In genomic region chr1:221290669-221291068, GRCh38 we compare ENCODE assay signal across 16 cellular contexts.
DNase-seq lines count a peak whose midpoint lies in the region; ATAC-seq, FAIRE-seq and TF ChIP-seq lines count a peak whose summit lies in the region.
"Had no signal": no experiment of that assay in that cellular context is flagged by ENCODE, and none has a peak within 500 bp of the region (broad histone marks: within the 10 kb centered on the region; RNA-seq: fewer than 3 reads in every experiment).

No MANE protein-coding gene starts in this region.

- H3K9me3 Mint-ChIP-seq in activated T-cell treated with anti-CD3 and anti-CD28 coated beads, Interleukin-2, amount 50 U/mL, for 72 hours = no peaks in the 10 kb centered on the region
- H3K9me3 Mint-ChIP-seq: CD4-positive, CD25-positive, alpha-beta regulatory T cell had no signal

- peak overlapping the region in 1 of 2 donors; percentile 49 for H3K4me3 Mint-ChIP-seq in activated T-cell treated with anti-CD3 and anti-CD28 coated beads, Interleukin-2, amount 50 U/mL, for 72 hours
- H3K4me3 Mint-ChIP-seq: CD4-positive, CD25-positive, alpha-beta regulatory T cell; IgD-negative memory B cell had no signal

- no peak for DNase-seq in activated T-cell treated with anti-CD3 and anti-CD28 coated beads, Interleukin-2, amount 50 U/mL, for 72 hours
- DNase-seq in activated T-cell treated with anti-CD3 and anti-CD28 coated beads for 4 hours (no peak), right atrium auricular region (ENCODE audit: low spot score) (no peak), NCI-H1092 treated with DMSO at 0.1 percent for 48 hours (lab: John Stamatoyannopoulos, UW) (no peak), NCI-H510A (lab: John Stamatoyannopoulos, UW) (no peak)
- DNase-seq: AML-193; CD4-positive, CD25-positive, alpha-beta regulatory T cell; DMS 273 treated with DMSO at 0.1 percent for 48 hours had no signal

- no peaks in the 10 kb centered on the region for H3K79me2 ChIP-seq in OCI-LY3 (ENCODE audit: low read length)

- FAIRE-seq in islet of Langerhans (lab: Jason Lieb, UNC) = peak; percentile 30
- FAIRE-seq: H54 had no signal

- H3K4me2 ChIP-seq in OCI-LY3 (ENCODE audit: low read length) = peak overlapping the region; percentile 35
- H3K4me2 ChIP-seq: BLaER1 treated with 17β-estradiol and CSF1 and Interleukin-3, amounts not matched to agents 10 nM and 100 nM had no signal

- H3K4me1 ChIP-seq in OCI-LY3 (ENCODE audit: low read length) (no peaks in the 10 kb centered on the region), right atrium auricular region (peaks cover 0 to 2% of the 10 kb centered on the region in 2 donors)
- H3K4me1 ChIP-seq: BLaER1 treated with 17β-estradiol and CSF1 and Interleukin-3, amounts not matched to agents 10 nM and 100 nM had no signal

- H3K27me3 Mint-ChIP-seq in activated T-cell treated with anti-CD3 and anti-CD28 coated beads, Interleukin-2, amount 50 U/mL, for 72 hours (ENCODE audit: low read depth) = no peaks in the 10 kb centered on the region
- H3K27me3 Mint-ChIP-seq: CD4-positive, CD25-positive, alpha-beta regulatory T cell; IgD-negative memory B cell had no signal

- 0 out of 2 replicates have a peak overlapping the region, but pooled peaks have one; percentile 56 for H2AFZ ChIP-seq in OCI-LY3 (ENCODE audit: low read depth, low read length)

- H3K9ac ChIP-seq in OCI-LY3 (ENCODE audit: low read length) = no peak overlapping the region
- H3K9ac ChIP-seq: BLaER1 treated with 17β-estradiol and CSF1 and Interleukin-3, amounts not matched to agents 10 nM and 100 nM had no signal

- H3K36me3 ChIP-seq in OCI-LY3 (replicated peaks; ENCODE audit: low read depth, low read length) = no peaks in the 10 kb centered on the region
- H3K36me3 ChIP-seq in right atrium auricular region = no peaks in the 10 kb centered on the region
- H3K36me3 ChIP-seq: BLaER1 treated with 17β-estradiol and CSF1 and Interleukin-3, amounts not matched to agents 10 nM and 100 nM had no signal

- peak overlapping the region; percentile 52 for H3K27ac Mint-ChIP-seq in activated T-cell treated with anti-CD3 and anti-CD28 coated beads, Interleukin-2, amount 50 U/mL, for 72 hours
- H3K27ac Mint-ChIP-seq: CD4-positive, CD25-positive, alpha-beta regulatory T cell; IgD-negative memory B cell had no signal

- ATAC-seq in activated T-cell treated with anti-CD3 and anti-CD28 coated beads, Interleukin-2, amount 50 U/mL, for 72 hours (replicated peaks in 1 of 2) = peak in 1 of 2 donors; percentile 64
- ATAC-seq in HG02981 (IDR thresholded peaks at IDR 0.05; ENCODE audit: unreplicated experiment) = no peak
- ATAC-seq: HCT116 had no signal

- no peaks in the 10 kb centered on the region for H3K27me3 ChIP-seq in OCI-LY3 (ENCODE audit: low read depth, low read length)
- no peaks in the 10 kb centered on the region for H3K27me3 ChIP-seq in right atrium auricular region
- H3K27me3 ChIP-seq: BLaER1 treated with 17β-estradiol and CSF1 and Interleukin-3, amounts not matched to agents 10 nM and 100 nM had no signal

- no peaks in the 10 kb centered on the region for H3K4me1 Mint-ChIP-seq in activated T-cell treated with anti-CD3 and anti-CD28 coated beads, Interleukin-2, amount 50 U/mL, for 72 hours (ENCODE audit: low read depth)
- H3K4me1 Mint-ChIP-seq: CD4-positive, CD25-positive, alpha-beta regulatory T cell had no signal

- no peaks in the 10 kb centered on the region for H4K20me1 ChIP-seq in OCI-LY3 (ENCODE audit: insufficient read depth, low read length)
- H4K20me1 ChIP-seq: BLaER1 treated with 17β-estradiol and CSF1 and Interleukin-3, amounts not matched to agents 10 nM and 100 nM had no signal

- no peaks in the 10 kb centered on the region for H3K36me3 Mint-ChIP-seq in activated T-cell treated with anti-CD3 and anti-CD28 coated beads, Interleukin-2, amount 50 U/mL, for 72 hours (ENCODE audit: insufficient read depth in 2 of 2)
- H3K36me3 Mint-ChIP-seq: CD4-positive, CD25-positive, alpha-beta regulatory T cell had no signal

- TF ChIP-seq CTCF in OCI-LY3 (IDR thresholded peaks at IDR 0.05; ENCODE audit: low read depth, low read length) = no peak
- no peak for TF ChIP-seq CTCF in right atrium auricular region (IDR thresholded peaks at IDR 0.05)

- H3K9me3 ChIP-seq in OCI-LY3 (ENCODE audit: insufficient read depth, low read length) = no peaks in the 10 kb centered on the region
- no peaks in the 10 kb centered on the region for H3K9me3 ChIP-seq in right atrium auricular region
- H3K9me3 ChIP-seq: BLaER1 treated with 17β-estradiol and CSF1 and Interleukin-3, amounts not matched to agents 10 nM and 100 nM had no signal

- H3K4me3 ChIP-seq in OCI-LY3 (ENCODE audit: low read length) = peak overlapping the region; percentile 28
- no peak overlapping the region for H3K4me3 ChIP-seq in right atrium auricular region
- H3K4me3 ChIP-seq: BLaER1 treated with 17β-estradiol and CSF1 and Interleukin-3, amounts not matched to agents 10 nM and 100 nM had no signal

- H3K27ac ChIP-seq in OCI-LY3 (ENCODE audit: low read length) (no peak overlapping the region), right atrium auricular region (no peak overlapping the region)
- H3K27ac ChIP-seq: 22Rv1; BLaER1 treated with 17β-estradiol and CSF1 and Interleukin-3, amounts not matched to agents 10 nM and 100 nM had no signal
